ENCODE assay signal across 13 cellular contexts in the genomic region with DNA sequence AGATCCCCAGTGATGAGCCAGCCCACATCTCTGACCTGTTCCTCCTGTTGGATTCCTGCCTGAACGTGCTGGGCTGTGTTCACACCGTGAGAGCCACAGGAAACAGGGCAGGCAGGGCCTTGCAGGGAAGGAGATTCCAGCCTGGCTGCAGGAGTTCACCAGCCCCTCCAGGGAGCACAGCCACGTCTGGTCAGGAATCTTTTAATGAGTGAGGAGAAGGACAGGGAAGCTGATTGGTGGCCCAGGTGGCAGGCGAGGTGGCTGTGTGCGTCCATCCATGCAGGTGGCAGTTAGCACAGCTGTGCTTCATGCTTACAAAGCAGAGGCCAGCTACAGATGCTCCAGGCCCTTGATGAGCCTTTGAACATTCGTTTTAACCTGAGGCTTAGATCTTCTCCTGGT. TPM values are rescaled to one million over a fixed set of nuclear protein-coding genes. Genes with fewer than 3 reads are reported as not detected.
DNase-seq lines count a peak whose midpoint lies in the region; ATAC-seq, FAIRE-seq and TF ChIP-seq lines count a peak whose summit lies in the region.
"Had no signal": no experiment of that assay in that cellular context is flagged by ENCODE, and none has a peak within 500 bp of the region (broad histone marks: within the 10 kb centered on the region; RNA-seq: fewer than 3 reads in every experiment).

No MANE protein-coding gene starts in this region.

- no peaks in the 10 kb centered on the region for H3K9me3 ChIP-seq in suprapubic skin

- H3K4me3 Mint-ChIP-seq in activated T-helper 1 cell treated with anti-CD3 and anti-CD28 coated beads, Interleukin-12 subunit alpha, Interleukin-12 subunit beta, Interleukin-2, Interleukin-4 antibody, amounts not matched to agents 30 ng/mL and 10 ng/mL and 1 ng/mL, durations not matched to agents 14 hours and 24 hours and 36 hours = no peak overlapping the region

- TF ChIP-seq CTCF in suprapubic skin (IDR thresholded peaks at IDR 0.05) = no peak

- H3K4me1 ChIP-seq in suprapubic skin = peaks cover 21% of the 10 kb centered on the region

- TF ChIP-seq POLR2A in suprapubic skin (IDR thresholded peaks at IDR 0.05) = no peak

- ATAC-seq in GM21526 (IDR thresholded peaks at IDR 0.05; ENCODE audit: low FRiP score, unreplicated experiment) = peak; percentile 29
- no peak for ATAC-seq in GM19328 (IDR thresholded peaks at IDR 0.05; ENCODE audit: unreplicated experiment)
- ATAC-seq: right cardiac atrium had no signal

- no peak overlapping the region for H3K27ac Mint-ChIP-seq in activated T-helper 1 cell treated with anti-CD3 and anti-CD28 coated beads, Interleukin-12 subunit alpha, Interleukin-12 subunit beta, Interleukin-2, Interleukin-4 antibody, amounts not matched to agents 30 ng/mL and 10 ng/mL and 1 ng/mL, durations not matched to agents 14 hours and 24 hours and 36 hours

- FAIRE-seq in HTR-8/SVneo (lab: Jason Lieb, UNC) = no peak

- peaks cover 11% of the 10 kb centered on the region for H3K36me3 ChIP-seq in suprapubic skin

- H3K4me3 ChIP-seq in suprapubic skin = no peak overlapping the region

- DNase-seq in Caki2 (ENCODE audit: low read depth) (peak; percentile 80), NCI-H345 (lab: John Stamatoyannopoulos, UW) (peak; percentile 17), epithelial cell of prostate (ENCODE audit: low read depth, low spot score) (no peak), suprapubic skin (ENCODE audit: low spot score in 2 of 2) (no peak), HTR-8/SVneo (ENCODE audit: insufficient read length, low spot score) (no peak)
- DNase-seq in activated T-helper 1 cell treated with anti-CD3 and anti-CD28 coated beads, Interleukin-12 subunit alpha, Interleukin-12 subunit beta, Interleukin-2, Interleukin-4 antibody, amounts not matched to agents 30 ng/mL and 10 ng/mL and 1 ng/mL, durations not matched to agents 14 hours and 24 hours and 36 hours (ENCODE audit: low spot score) = no peak
- DNase-seq: activated T-cell treated with anti-CD3 and anti-CD28 coated beads, Interleukin-2, amount 50 U/mL, for 1 hour; AML-193; NCI-H446 treated with DMSO at 0.1 percent for 48 hours; right cardiac atrium; T-helper 9 cell had no signal

- no peaks in the 10 kb centered on the region for H3K27me3 Mint-ChIP-seq in activated T-helper 1 cell treated with anti-CD3 and anti-CD28 coated beads, Interleukin-12 subunit alpha, Interleukin-12 subunit beta, Interleukin-2, Interleukin-4 antibody, amounts not matched to agents 30 ng/mL and 10 ng/mL and 1 ng/mL, durations not matched to agents 14 hours and 24 hours and 36 hours (ENCODE audit: insufficient read depth)

- TF ChIP-seq EP300 in suprapubic skin (IDR thresholded peaks at IDR 0.05) = no peak

- no peaks in the 10 kb centered on the region for H3K27me3 ChIP-seq in suprapubic skin

- 44% methylated on average over 6 of the region's 6 CpGs for WGBS in suprapubic skin

- in situ Hi-C loops in Caki2 (cut with HindIII; ENCODE audit: low pct_unique_long_range_greater_than_20kb, low sequenced_read_pairs) = no loop called here

- no peaks in the 10 kb centered on the region for H3K4me1 Mint-ChIP-seq in activated T-helper 1 cell treated with anti-CD3 and anti-CD28 coated beads, Interleukin-12 subunit alpha, Interleukin-12 subunit beta, Interleukin-2, Interleukin-4 antibody, amounts not matched to agents 30 ng/mL and 10 ng/mL and 1 ng/mL, durations not matched to agents 14 hours and 24 hours and 36 hours (ENCODE audit: low read depth)

- intact Hi-C loops in activated T-helper 1 cell treated with anti-CD3 and anti-CD28 coated beads, Interleukin-12 subunit alpha, Interleukin-12 subunit beta, Interleukin-2, Interleukin-4 antibody, amounts not matched to agents 30 ng/mL and 10 ng/mL and 1 ng/mL, durations not matched to agents 14 hours and 24 hours and 36 hours (cut with micrococcal nuclease) = no loop called here

- H3K36me3 Mint-ChIP-seq in activated T-helper 1 cell treated with anti-CD3 and anti-CD28 coated beads, Interleukin-12 subunit alpha, Interleukin-12 subunit beta, Interleukin-2, Interleukin-4 antibody, amounts not matched to agents 30 ng/mL and 10 ng/mL and 1 ng/mL, durations not matched to agents 14 hours and 24 hours and 36 hours (ENCODE audit: low read depth) = no peaks in the 10 kb centered on the region

- no peaks in the 10 kb centered on the region for H3K9me3 Mint-ChIP-seq in activated T-helper 1 cell treated with anti-CD3 and anti-CD28 coated beads, Interleukin-12 subunit alpha, Interleukin-12 subunit beta, Interleukin-2, Interleukin-4 antibody, amounts not matched to agents 30 ng/mL and 10 ng/mL and 1 ng/mL, durations not matched to agents 14 hours and 24 hours and 36 hours

- peak overlapping the region; percentile 47 for H3K27ac ChIP-seq in epithelial cell of prostate
- no peak overlapping the region for H3K27ac ChIP-seq in suprapubic skin

RNA-seq across cellular contexts. Expression of a gene that starts 10.5 kb away (rescaled TPM):
- 9.2 and 9.8 TPM in 2 replicates for total RNA-seq in Caki2 (2014; rRNA removed; shearing (Covaris generic); ENCODE audit: low replicate concordance)
- 10 to 100 TPM; 17.0 to 46.3 (median 26.4) TPM for total RNA-seq in suprapubic skin
- 1.9 and 2.0 TPM in 2 replicates for total RNA-seq in activated T-helper 1 cell treated with anti-CD3 and anti-CD28 coated beads, Interleukin-12 subunit alpha, Interleukin-12 subunit beta, Interleukin-2, Interleukin-4 antibody, amounts not matched to agents 30 ng/mL and 10 ng/mL and 1 ng/mL, durations not matched to agents 14 hours and 24 hours and 36 hours

RNA-seq across cellular contexts. Expression of a gene that starts 50.0 kb away (rescaled TPM):
- total RNA-seq in Caki2 (2014; rRNA removed; shearing (Covaris generic); ENCODE audit: low replicate concordance) = 130 and 141 TPM in 2 replicates
- 10 to 100 TPM in 1 of 4 donors, 1 to 10 TPM in 3; 6.8 to 12.4 (median 7.7) TPM for total RNA-seq in suprapubic skin
- total RNA-seq in activated T-helper 1 cell treated with anti-CD3 and anti-CD28 coated beads, Interleukin-12 subunit alpha, Interleukin-12 subunit beta, Interleukin-2, Interleukin-4 antibody, amounts not matched to agents 30 ng/mL and 10 ng/mL and 1 ng/mL, durations not matched to agents 14 hours and 24 hours and 36 hours = not detected in 2 replicates

Comparison
In these comparisons a context has a peak if more than half of its experiments do, and no peak if none do; other contexts are left out.
1. DNase-seq: peak in Caki2 (single experiment) and NCI-H345 (single experiment); none in epithelial cell of prostate (single experiment), suprapubic skin (0 of 2), HTR-8/SVneo (single experiment) and activated T-helper 1 cell treated with anti-CD3 and anti-CD28 coated beads, Interleukin-12 subunit alpha, Interleukin-12 subunit beta, Interleukin-2, Interleukin-4 antibody, amounts not matched to agents 30 ng/mL and 10 ng/mL and 1 ng/mL, durations not matched to agents 14 hours and 24 hours and 36 hours (single experiment).